Comparison of ENCODE assay signal across 8 cellular contexts in the genomic region with DNA sequence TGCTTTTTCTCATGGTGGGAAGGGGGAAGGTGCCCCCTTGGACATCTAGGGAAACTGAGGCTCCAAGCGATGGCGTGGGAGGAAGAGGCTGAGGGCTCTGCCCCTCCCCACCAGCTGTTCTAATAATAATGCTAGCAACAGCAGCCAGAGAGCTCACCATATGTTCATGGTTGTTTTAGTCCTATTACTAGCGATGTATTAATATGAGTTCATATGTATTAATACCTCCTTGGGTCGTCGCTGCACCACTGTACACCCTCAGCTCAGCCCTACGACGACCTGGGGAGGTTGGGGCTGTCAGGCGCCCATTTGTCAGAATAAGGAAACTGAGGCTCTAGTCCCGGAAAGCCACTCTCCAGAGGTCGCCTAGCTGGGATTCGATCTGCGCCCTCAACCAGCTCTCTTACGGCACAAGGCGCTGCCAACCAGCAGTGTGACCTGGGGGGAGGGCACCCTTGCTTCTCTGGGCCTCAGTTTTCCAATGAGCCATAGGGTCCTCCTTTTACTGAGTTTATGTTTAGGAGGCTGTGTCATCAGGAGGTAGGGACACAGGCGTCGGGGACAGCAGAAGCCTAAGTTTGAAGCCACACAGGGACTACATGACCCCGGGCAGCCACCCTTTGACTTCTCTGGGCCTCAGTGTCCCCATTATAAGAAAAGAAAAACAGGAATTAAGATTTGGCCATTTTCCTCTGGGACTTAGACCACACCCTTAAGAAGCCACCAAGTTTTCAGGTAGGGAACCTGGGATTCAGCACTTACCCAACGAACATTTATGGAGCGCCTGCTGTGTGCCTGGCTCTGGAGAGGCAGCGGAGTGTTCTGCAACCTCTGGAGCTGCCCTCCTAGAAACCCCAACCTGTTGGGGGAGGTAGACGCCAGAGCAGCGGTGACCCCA. TPM values are rescaled to one million over a fixed set of nuclear protein-coding genes. Genes with fewer than 3 reads are reported as not detected.
DNase-seq lines count a peak whose midpoint lies in the region; ATAC-seq and TF ChIP-seq lines count a peak whose summit lies in the region.

No MANE protein-coding gene starts in this region.

- H3K9me3 ChIP-seq in esophagus squamous epithelium, result no peaks in the 10 kb centered on the region
- no peaks in the 10 kb centered on the region for H3K9me3 ChIP-seq in smooth muscle cell (replicated peaks; ENCODE audit: low read depth)

- no peak overlapping the region for H2AFZ ChIP-seq in smooth muscle cell (ENCODE audit: low read depth)

- TF ChIP-seq CTCF in esophagus squamous epithelium (IDR thresholded peaks at IDR 0.05), result no peak
- no peak for TF ChIP-seq CTCF in smooth muscle cell (IDR thresholded peaks at IDR 0.05; ENCODE audit: borderline replicate concordance, insufficient read depth, poor library complexity, severe bottlenecking)

- H3K9ac ChIP-seq in smooth muscle cell (ENCODE audit: low read depth), result no peak overlapping the region

- H3K36me3 ChIP-seq in esophagus squamous epithelium (no peaks in the 10 kb centered on the region), smooth muscle cell (ENCODE audit: low read depth) (no peaks in the 10 kb centered on the region)

- peak overlapping the region; percentile 25 to 69 (median 44) for H3K4me3 ChIP-seq in esophagus squamous epithelium
- H3K4me3 ChIP-seq in smooth muscle cell, result peak overlapping the region; percentile 42

- H3F3A ChIP-seq in smooth muscle cell (ENCODE audit: low read depth), result peaks cover 4% of the 10 kb centered on the region

- intact Hi-C loops in esophagus squamous epithelium (cut with DNase I), result no loop called here

- H3K4me2 ChIP-seq in smooth muscle cell, result peak overlapping the region; percentile 84

- DNase-seq in OCI-M1 (lab: John Stamatoyannopoulos, UW) (peak; percentile 28), esophagus squamous epithelium (lab: John Stamatoyannopoulos, UW) (no peak), smooth muscle cell (lab: John Stamatoyannopoulos, UW; ENCODE audit: unreplicated experiment) (no peak), superior temporal gyrus (ENCODE audit: extremely low spot score) (no peak), NCI-H774 (lab: John Stamatoyannopoulos, UW) (no peak), activated gamma-delta T cell (lab: John Stamatoyannopoulos, UW) (no peak)
- no peak for DNase-seq in activated CD4-positive, alpha-beta T cell treated with anti-CD3 and anti-CD28 coated beads for 4 hours

- no peaks in the 10 kb centered on the region for H3K79me2 ChIP-seq in smooth muscle cell (ENCODE audit: low read depth)

- peak; percentile 10 for ATAC-seq in GM21576 (IDR thresholded peaks at IDR 0.05; ENCODE audit: unreplicated experiment)

- peaks cover 0 to 37% (median 0%) of the 10 kb centered on the region in 4 donors for H3K27me3 ChIP-seq in esophagus squamous epithelium
- H3K27me3 ChIP-seq in smooth muscle cell (ENCODE audit: low read depth), result peaks cover 20% of the 10 kb centered on the region

- H3K4me1 ChIP-seq in esophagus squamous epithelium (peaks cover 17 to 29% (median 22%) of the 10 kb centered on the region in 3 donors), smooth muscle cell (ENCODE audit: low read depth) (peaks cover 4% of the 10 kb centered on the region)

- H4K20me1 ChIP-seq in smooth muscle cell (ENCODE audit: low read depth), result no peaks in the 10 kb centered on the region

- no peak for TF ChIP-seq POLR2A in esophagus squamous epithelium (IDR thresholded peaks at IDR 0.05)

- H3K27ac ChIP-seq in esophagus squamous epithelium, result peak overlapping the region in 3 of 4 donors; percentile 47 to 66 (median 63)
- H3K27ac ChIP-seq in smooth muscle cell (ENCODE audit: low read depth), result no peak overlapping the region

- 25% methylated on average over 14 to 17 of the region's 22 CpGs for WGBS in esophagus squamous epithelium, 2 donors
- WGBS in smooth muscle cell (ENCODE audit: low lambda C conversion rate), result 54% methylated on average over 22 of the region's 22 CpGs

RNA-seq across cellular contexts. Expression of gene MAST3, which starts 0.7 kb away (rescaled TPM):
- 1 to 10 TPM; 2.3 to 4.8 (median 4.1) TPM for total RNA-seq in esophagus squamous epithelium
- 3.6 and 4.3 TPM in 2 replicates for total RNA-seq in smooth muscle cell
- 4.3 and 10.3 TPM in 2 replicates for polyA plus RNA-seq in smooth muscle cell

RNA-seq across cellular contexts. Expression of gene IL12RB1, which starts 11.5 kb away (rescaled TPM):
- total RNA-seq in esophagus squamous epithelium (1 to 10 TPM; 1.1 to 2.3 (median 1.9) TPM), smooth muscle cell (not detected in 2 replicates)
- not detected in 2 replicates for polyA plus RNA-seq in smooth muscle cell

RNA-seq across cellular contexts. Expression of gene PIK3R2, which starts 54.7 kb away (rescaled TPM):
- total RNA-seq in esophagus squamous epithelium (10 to 100 TPM; 20.4 to 42.1 (median 29.1) TPM), smooth muscle cell (22.2 and 22.9 TPM in 2 replicates)
- polyA plus RNA-seq in smooth muscle cell, result 37.1 and 50.1 TPM in 2 replicates
